In genomic region chr4:183261953-183262775, GRCh38 we compare ENCODE assay signal across 8 cellular contexts. TPM values are rescaled to one million over a fixed set of nuclear protein-coding genes. Genes with fewer than 3 reads are reported as not detected.
A peak's percentile ranks its signal among the peaks of the same experiment; 100 is the strongest.
DNase-seq lines count a peak whose midpoint lies in the region; ATAC-seq and TF ChIP-seq lines count a peak whose summit lies in the region.

No MANE protein-coding gene starts in this region.

- no peaks in the 10 kb centered on the region for H3K36me3 ChIP-seq in neutrophil

- peak; percentile 94 for ATAC-seq in GM21529 (IDR thresholded peaks at IDR 0.05; ENCODE audit: unreplicated experiment)

- intact Hi-C loops in activated T-helper 2 cell treated with anti-CD3 and anti-CD28 coated beads, Interferon-gamma antibody, Interleukin-2, Interleukin-4, amounts not matched to agents 10 μg/mL and 5 μg/mL and 100 μg/mL, durations not matched to agents 14 hours and 24 hours and 36 hours (cut with micrococcal nuclease): loop anchor here (1.0 to 10.0 kb wide), 4 partner anchors 143 to 785 kb away; no protein-coding TSS in a partner anchor

- no peak overlapping the region for H3K4me3 Mint-ChIP-seq in activated T-helper 2 cell treated with anti-CD3 and anti-CD28 coated beads, Interferon-gamma antibody, Interleukin-2, Interleukin-4, amounts not matched to agents 10 μg/mL and 5 μg/mL and 100 μg/mL, durations not matched to agents 14 hours and 24 hours and 36 hours (ENCODE audit: low read depth)

- H3K9me3 ChIP-seq in neutrophil: no peaks in the 10 kb centered on the region

- peak; percentile 47 for TF ChIP-seq CTCF in neutrophil (IDR thresholded peaks at IDR 0.05)

- DNase-seq in Daoy (ENCODE audit: low read depth): peak; percentile 59
- DNase-seq in HuH-7 (ENCODE audit: low spot score): peak; percentile 5
- peak; percentile 67 for DNase-seq in RPMI8226
- peak; percentile 60 for DNase-seq in activated T-helper 2 cell treated with anti-CD3 and anti-CD28 coated beads, Interferon-gamma antibody, Interleukin-2, Interleukin-4, amounts not matched to agents 10 μg/mL and 5 μg/mL and 100 μg/mL, durations not matched to agents 14 hours and 24 hours and 36 hours (ENCODE audit: low spot score)
- DNase-seq in fibroblast of the conjunctiva (ENCODE audit: low read depth): peak; percentile 64
- peak in 47 of 49 donors; percentile 4 to 86 (median 60) for DNase-seq in substantia nigra (lab: John Stamatoyannopoulos, UW)

- H3K27ac ChIP-seq in neutrophil (no peak overlapping the region), substantia nigra (ENCODE audit: low read depth, low read length, poor library complexity, severe bottlenecking) (peak overlapping the region; percentile 43)

- no peak overlapping the region for H3K4me3 ChIP-seq in neutrophil (ENCODE audit: low read depth in 1 of 2, low read length in 1 of 2)

- H3K36me3 Mint-ChIP-seq in activated T-helper 2 cell treated with anti-CD3 and anti-CD28 coated beads, Interferon-gamma antibody, Interleukin-2, Interleukin-4, amounts not matched to agents 10 μg/mL and 5 μg/mL and 100 μg/mL, durations not matched to agents 14 hours and 24 hours and 36 hours (ENCODE audit: low read depth): no peaks in the 10 kb centered on the region

- peaks cover 7% of the 10 kb centered on the region for H3K4me1 Mint-ChIP-seq in activated T-helper 2 cell treated with anti-CD3 and anti-CD28 coated beads, Interferon-gamma antibody, Interleukin-2, Interleukin-4, amounts not matched to agents 10 μg/mL and 5 μg/mL and 100 μg/mL, durations not matched to agents 14 hours and 24 hours and 36 hours (ENCODE audit: low read depth)

- no peak overlapping the region for H3K27ac Mint-ChIP-seq in activated T-helper 2 cell treated with anti-CD3 and anti-CD28 coated beads, Interferon-gamma antibody, Interleukin-2, Interleukin-4, amounts not matched to agents 10 μg/mL and 5 μg/mL and 100 μg/mL, durations not matched to agents 14 hours and 24 hours and 36 hours

- H3K27me3 Mint-ChIP-seq in activated T-helper 2 cell treated with anti-CD3 and anti-CD28 coated beads, Interferon-gamma antibody, Interleukin-2, Interleukin-4, amounts not matched to agents 10 μg/mL and 5 μg/mL and 100 μg/mL, durations not matched to agents 14 hours and 24 hours and 36 hours (ENCODE audit: low read depth): peaks cover 11% of the 10 kb centered on the region

- no peaks in the 10 kb centered on the region for H3K4me1 ChIP-seq in neutrophil (ENCODE audit: control insufficient read depth in 1 of 2, insufficient read depth in 1 of 2, low read depth in 1 of 2, low read length in 1 of 2)

- no peaks in the 10 kb centered on the region for H3K27me3 ChIP-seq in neutrophil

- no peaks in the 10 kb centered on the region for H3K9me3 Mint-ChIP-seq in activated T-helper 2 cell treated with anti-CD3 and anti-CD28 coated beads, Interferon-gamma antibody, Interleukin-2, Interleukin-4, amounts not matched to agents 10 μg/mL and 5 μg/mL and 100 μg/mL, durations not matched to agents 14 hours and 24 hours and 36 hours

RNA-seq across cellular contexts. Expression of gene CLDN22, which starts 57.9 kb away (rescaled TPM):
- not detected in 2 replicates for total RNA-seq in Daoy (2014; rRNA removed; shearing (Covaris generic))
- not detected in 2 replicates for total RNA-seq in activated T-helper 2 cell treated with anti-CD3 and anti-CD28 coated beads, Interferon-gamma antibody, Interleukin-2, Interleukin-4, amounts not matched to agents 10 μg/mL and 5 μg/mL and 100 μg/mL, durations not matched to agents 14 hours and 24 hours and 36 hours

Comparison
In these comparisons a context has a peak if more than half of its experiments do, and no peak if none do; other contexts are left out.
1. DNase-seq: peak in every context shown above with its lines; median percentile 67 in RPMI8226; 64 in fibroblast of the conjunctiva; 60 in activated T-helper 2 cell treated with anti-CD3 and anti-CD28 coated beads, Interferon-gamma antibody, Interleukin-2, Interleukin-4, amounts not matched to agents 10 μg/mL and 5 μg/mL and 100 μg/mL, durations not matched to agents 14 hours and 24 hours and 36 hours; 60 in substantia nigra; 59 in Daoy; 5 in HuH-7.